Comparison of ENCODE assay signal across 8 cellular contexts in the genomic region with DNA sequence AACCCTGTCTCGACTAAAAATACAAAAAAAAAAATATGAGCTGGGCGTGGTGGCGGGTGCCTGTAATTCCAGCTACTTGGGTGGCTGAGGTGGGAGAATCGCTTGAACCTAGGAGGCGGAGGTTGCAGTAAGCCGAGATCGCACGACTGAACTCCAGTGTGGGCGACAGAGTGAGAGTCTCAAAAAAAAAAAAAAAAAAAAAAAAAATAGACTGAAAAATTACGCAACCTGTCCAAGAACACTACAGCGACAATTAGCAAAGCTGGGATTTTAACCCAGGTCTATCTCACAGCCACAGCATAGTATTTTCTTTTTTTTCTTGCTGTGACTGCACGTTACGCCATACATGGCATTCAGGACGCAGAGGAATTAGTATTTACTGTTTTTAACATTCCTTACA. TPM values are rescaled to one million over a fixed set of nuclear protein-coding genes. Genes with fewer than 3 reads are reported as not detected.
DNase-seq lines count a peak whose midpoint lies in the region; ATAC-seq and TF ChIP-seq lines count a peak whose summit lies in the region.

No MANE protein-coding gene starts in this region.

- WGBS in adrenal gland, 4 donors: 84 to 87% (median 85%) methylated on average over 14 of the region's 14 CpGs

- H3K36me3 ChIP-seq in adrenal gland (replicated peaks in 1 of 2) (no peaks in the 10 kb centered on the region), lower lobe of right lung (no peaks in the 10 kb centered on the region), upper lobe of right lung (no peaks in the 10 kb centered on the region)

- H3K4me3 Mint-ChIP-seq in activated naive CD4-positive, alpha-beta T cell treated with anti-CD3 and anti-CD28 coated beads, Interleukin-2, amount 50 U/mL, for 24 hours: peak overlapping the region; percentile 94

- no peak for ATAC-seq in lower lobe of right lung
- ATAC-seq in upper lobe of right lung: no peak
- ATAC-seq in HG03521 (IDR thresholded peaks at IDR 0.05; ENCODE audit: unreplicated experiment): no peak
- no peak for ATAC-seq in GM21528 (IDR thresholded peaks at IDR 0.05; ENCODE audit: low FRiP score, unreplicated experiment)
- no peak for ATAC-seq in GM18861 (IDR thresholded peaks at IDR 0.05; ENCODE audit: unreplicated experiment)

- H3K4me1 Mint-ChIP-seq in activated naive CD4-positive, alpha-beta T cell treated with anti-CD3 and anti-CD28 coated beads, Interleukin-2, amount 50 U/mL, for 24 hours: peaks cover 43% of the 10 kb centered on the region

- DNase-seq in activated naive CD4-positive, alpha-beta T cell treated with anti-CD3 and anti-CD28 coated beads, Interleukin-2, amount 50 U/mL, for 16 hours: no peak
- DNase-seq in adrenal gland: no peak
- no peak for DNase-seq in lower lobe of right lung
- DNase-seq in upper lobe of right lung: no peak

- peaks cover 7 to 9% of the 10 kb centered on the region in 2 donors for H3K4me1 ChIP-seq in adrenal gland (replicated peaks in 1 of 2)
- peaks cover 32% of the 10 kb centered on the region for H3K4me1 ChIP-seq in lower lobe of right lung
- H3K4me1 ChIP-seq in upper lobe of right lung: peaks cover 14% of the 10 kb centered on the region

- H3K27me3 Mint-ChIP-seq in activated naive CD4-positive, alpha-beta T cell treated with anti-CD3 and anti-CD28 coated beads, Interleukin-2, amount 50 U/mL, for 24 hours: no peaks in the 10 kb centered on the region

- peak overlapping the region; percentile 10 to 99 (median 89) for H3K4me3 ChIP-seq in adrenal gland
- peak overlapping the region; percentile 95 for H3K4me3 ChIP-seq in lower lobe of right lung
- peak overlapping the region; percentile 95 for H3K4me3 ChIP-seq in upper lobe of right lung

- TF ChIP-seq CTCF in adrenal gland (IDR thresholded peaks at IDR 0.05) (no peak), lower lobe of right lung (IDR thresholded peaks at IDR 0.05) (no peak), upper lobe of right lung (IDR thresholded peaks at IDR 0.05) (no peak)

- H3K27me3 ChIP-seq in adrenal gland (no peaks in the 10 kb centered on the region), lower lobe of right lung (ENCODE audit: low read depth) (no peaks in the 10 kb centered on the region), upper lobe of right lung (no peaks in the 10 kb centered on the region)

- H3K27ac Mint-ChIP-seq in activated naive CD4-positive, alpha-beta T cell treated with anti-CD3 and anti-CD28 coated beads, Interleukin-2, amount 50 U/mL, for 24 hours: no peak overlapping the region

- intact Hi-C loops in adrenal gland (cut with DNase I): loop anchor here in 1 of 2 donors (10.0 kb wide), 1 partner anchor 105 kb away; no protein-coding TSS in a partner anchor
- intact Hi-C loops in lower lobe of right lung (cut with DNase I): no loop called here
- intact Hi-C loops in upper lobe of right lung (cut with DNase I): no loop called here

- peaks cover 5% of the 10 kb centered on the region for H3K9me3 Mint-ChIP-seq in activated naive CD4-positive, alpha-beta T cell treated with anti-CD3 and anti-CD28 coated beads, Interleukin-2, amount 50 U/mL, for 24 hours

- H3K36me3 Mint-ChIP-seq in activated naive CD4-positive, alpha-beta T cell treated with anti-CD3 and anti-CD28 coated beads, Interleukin-2, amount 50 U/mL, for 24 hours: peaks cover 12% of the 10 kb centered on the region

- TF ChIP-seq POLR2A in adrenal gland (IDR thresholded peaks at IDR 0.05): no peak

- H3K27ac ChIP-seq in adrenal gland: peak overlapping the region; percentile 97 to 100 (median 99)
- H3K27ac ChIP-seq in lower lobe of right lung: peak overlapping the region; percentile 99
- peak overlapping the region; percentile 98 for H3K27ac ChIP-seq in upper lobe of right lung

- H3K9me3 ChIP-seq in adrenal gland (replicated peaks in 1 of 3) (peaks cover 0 to 5% (median 0%) of the 10 kb centered on the region in 3 donors), lower lobe of right lung (peaks cover 5% of the 10 kb centered on the region), upper lobe of right lung (peaks cover 9% of the 10 kb centered on the region)

RNA-seq across cellular contexts. Expression of a gene that starts 1.1 kb away (rescaled TPM):
- total RNA-seq in adrenal gland (10 to 100 TPM; 27.9 to 50.2 (median 34.1) TPM), lower lobe of right lung (24.1 TPM), upper lobe of right lung (23.1 TPM)
- 10 to 100 TPM; 23.6 to 39.1 (median 23.6) TPM for polyA plus RNA-seq in adrenal gland
